Comparison of ENCODE assay signal across 27 cellular contexts in genomic region chr1:184557423-184558347, GRCh38.
"Had no signal": no experiment of that assay in that cellular context is flagged by ENCODE, and none has a peak within 500 bp of the region (broad histone marks: within the 10 kb centered on the region; RNA-seq: fewer than 3 reads in every experiment).

No MANE protein-coding gene starts in this region.

- H3K9me3 ChIP-seq: esophagus squamous epithelium, pancreas, tibial nerve had no signal

- H3K4me1 Mint-ChIP-seq: activated B cell treated with CpG ODN at 0.5 μM for 24 hours; activated CD8-positive, alpha-beta memory T cell treated with anti-CD3 and anti-CD28 coated beads, Interleukin-2, amount 10 ng/mL, durations not matched to agents 7 days and 5 days had no signal

- H3K4me3 ChIP-seq: esophagus squamous epithelium, hepatocyte, lung, pancreas, spleen, tibial nerve had no signal

- H3K27ac ChIP-seq: hepatocyte, pancreas, spleen had no signal

- H3K9me3 Mint-ChIP-seq: activated B cell treated with CpG ODN at 0.5 μM for 24 hours; activated T-helper 2 cell treated with anti-CD3 and anti-CD28 coated beads, Interferon-gamma antibody, Interleukin-2, Interleukin-4, amounts not matched to agents 10 μg/mL and 5 μg/mL and 100 μg/mL, durations not matched to agents 14 hours and 24 hours and 36 hours; mesothelial cell of epicardium; T-helper 2 cell treated with Interferon-gamma antibody and Interleukin-4, amounts not matched to agents 5 μg/mL and 100 μg/mL, for 36 hours had no signal

- H3K27me3 Mint-ChIP-seq: activated B cell treated with CpG ODN at 0.5 μM for 24 hours; central memory CD8-positive, alpha-beta T cell; dendritic cell treated with granulocyte-macrophage colony-stimulating factor and Interleukin-4, amounts not matched to agents 40 ng/mL and 50 ng/mL, for 4 days had no signal

- H3K4me2 ChIP-seq: hepatocyte had no signal

- H3K79me2 ChIP-seq: hepatocyte had no signal

- H3K4me3 Mint-ChIP-seq: activated B cell treated with CpG ODN at 0.5 μM for 24 hours; activated CD8-positive, alpha-beta memory T cell treated with anti-CD3 and anti-CD28 coated beads, Interleukin-2, amount 10 ng/mL, durations not matched to agents 7 days and 5 days; activated CD8-positive, alpha-beta T cell treated with anti-CD3 and anti-CD28 coated beads, Interleukin-2, amount 10 ng/mL, durations not matched to agents 7 days and 5 days; central memory CD8-positive, alpha-beta T cell; dendritic cell treated with granulocyte-macrophage colony-stimulating factor and Interleukin-4, amounts not matched to agents 40 ng/mL and 50 ng/mL, for 4 days; mesothelial cell of epicardium; naive thymus-derived CD4-positive, alpha-beta T cell; neural crest cell; T-helper 2 cell treated with Interferon-gamma antibody and Interleukin-4, amounts not matched to agents 5 μg/mL and 100 μg/mL, for 36 hours had no signal

- H2AFZ ChIP-seq: hepatocyte had no signal

- H3K36me3 ChIP-seq: esophagus squamous epithelium, pancreas, spleen, tibial nerve had no signal

- H3K27ac Mint-ChIP-seq: activated B cell treated with CpG ODN at 0.5 μM for 24 hours; activated CD8-positive, alpha-beta memory T cell treated with anti-CD3 and anti-CD28 coated beads, Interleukin-2, amount 10 ng/mL, durations not matched to agents 7 days and 5 days; activated CD8-positive, alpha-beta T cell treated with anti-CD3 and anti-CD28 coated beads, Interleukin-2, amount 10 ng/mL, durations not matched to agents 7 days and 5 days; activated naive CD4-positive, alpha-beta T cell treated with anti-CD3 and anti-CD28 coated beads, Interleukin-2, amount 50 U/mL, for 72 hours; activated T-helper 2 cell treated with anti-CD3 and anti-CD28 coated beads, Interferon-gamma antibody, Interleukin-2, Interleukin-4, amounts not matched to agents 10 μg/mL and 5 μg/mL and 100 μg/mL, durations not matched to agents 14 hours and 24 hours and 36 hours; dendritic cell treated with granulocyte-macrophage colony-stimulating factor and Interleukin-4, amounts not matched to agents 40 ng/mL and 50 ng/mL, for 4 days; mesothelial cell of epicardium; naive thymus-derived CD4-positive, alpha-beta T cell; T-helper 2 cell treated with Interferon-gamma antibody and Interleukin-4, amounts not matched to agents 5 μg/mL and 100 μg/mL, for 36 hours had no signal

- DNase-seq: activated B cell treated with CpG ODN at 0.5 μM for 24 hours; activated CD4-positive, alpha-beta T cell treated with anti-CD3 and anti-CD28 coated beads, Interleukin-2, amount 50 U/mL, for 1 hour; activated CD8-positive, alpha-beta memory T cell treated with anti-CD3 and anti-CD28 coated beads, Interleukin-2, amount 10 ng/mL, durations not matched to agents 7 days and 5 days; activated CD8-positive, alpha-beta T cell treated with anti-CD3 and anti-CD28 coated beads, Interleukin-2, amount 10 ng/mL, durations not matched to agents 7 days and 5 days; activated naive CD4-positive, alpha-beta T cell; activated T-cell treated with anti-CD3 and anti-CD28 coated beads, Interleukin-2, amount 50 U/mL, for 48 hours; anterior cingulate cortex; esophagus squamous epithelium; foreskin melanocyte; kidney glomerular epithelial cell; naive thymus-derived CD4-positive, alpha-beta T cell; nucleus accumbens; pancreas; right cardiac atrium; spleen; stimulated activated naive CD4-positive, alpha-beta T cell had no signal

- H3K36me3 Mint-ChIP-seq: activated CD8-positive, alpha-beta memory T cell treated with anti-CD3 and anti-CD28 coated beads, Interleukin-2, amount 10 ng/mL, durations not matched to agents 7 days and 5 days; activated naive CD4-positive, alpha-beta T cell treated with anti-CD3 and anti-CD28 coated beads, Interleukin-2, amount 50 U/mL, for 72 hours; naive thymus-derived CD4-positive, alpha-beta T cell had no signal

- H3K27me3 ChIP-seq: esophagus squamous epithelium, hepatocyte, pancreas, spleen, tibial nerve had no signal

- ATAC-seq: activated CD8-positive, alpha-beta memory T cell treated with anti-CD3 and anti-CD28 coated beads, Interleukin-2, amount 10 ng/mL, durations not matched to agents 7 days and 5 days; activated CD8-positive, alpha-beta T cell treated with anti-CD3 and anti-CD28 coated beads, Interleukin-2, amount 10 ng/mL, durations not matched to agents 7 days and 5 days; activated naive CD4-positive, alpha-beta T cell treated with anti-CD3 and anti-CD28 coated beads, Interleukin-2, amount 50 U/mL, for 72 hours; left lobe of liver; naive thymus-derived CD4-positive, alpha-beta T cell; pancreas had no signal
